1 cellular context compared by ENCODE assay signal in the genomic region with DNA sequence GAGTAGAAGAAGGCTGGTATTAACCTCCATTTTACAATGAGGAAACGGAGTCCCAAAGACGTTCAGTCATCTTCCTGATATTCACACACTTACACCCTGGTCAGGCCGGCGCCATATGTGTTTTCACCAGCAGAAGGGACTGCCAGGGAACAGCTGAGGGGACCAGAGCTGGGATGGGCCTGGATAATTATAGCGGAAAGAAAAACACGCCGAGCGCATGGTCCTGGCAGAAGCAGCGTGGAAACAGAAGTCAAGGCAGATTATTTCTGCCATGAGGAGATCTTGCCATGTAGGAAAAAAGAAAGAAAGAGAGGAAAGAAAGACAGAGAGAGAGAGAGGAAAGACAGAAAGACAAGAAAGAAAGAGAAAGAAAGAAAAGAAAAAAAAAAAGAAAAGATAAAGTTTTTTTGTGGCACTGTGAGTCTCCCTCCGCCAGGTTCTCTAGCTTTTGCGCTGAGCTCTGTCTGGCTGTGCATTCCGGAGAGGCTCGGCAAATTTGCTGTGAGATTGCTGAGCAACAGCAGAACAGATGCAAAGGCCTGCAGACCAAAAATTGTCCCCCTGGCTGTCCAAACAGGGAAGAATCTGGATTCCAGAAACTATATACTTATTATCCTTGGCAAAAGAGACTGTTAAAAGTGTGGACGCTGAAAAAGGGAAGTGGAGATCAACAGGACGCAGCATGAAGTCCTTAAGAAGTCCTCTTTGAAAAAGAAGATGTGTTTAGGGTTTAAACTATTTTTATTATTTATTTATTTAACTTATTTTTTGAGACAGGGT.
TF ChIP-seq lines count a peak whose summit lies in the region.

No MANE protein-coding gene starts in this region.

TF ChIP-seq in GM12878, 131 proteins besides CTCF, POLR2A, EP300 and RAD21:
- TF ChIP-seq ZNF274 (IDR thresholded peaks at IDR 0.05; ENCODE audit: insufficient read depth, insufficient read length) (no peak), JUND (IDR thresholded peaks at IDR 0.05; ENCODE audit: low read depth, low read length) (no peak), NR2F1 (conservative IDR thresholded peaks at IDR 0.05) (no peak), SPI1 (IDR thresholded peaks at IDR 0.05; ENCODE audit: borderline replicate concordance, insufficient read depth, low read depth, low read length) (peak; percentile 66; the same call in 1 of the 2 replicates), SP1 (IDR thresholded peaks at IDR 0.05; ENCODE audit: low read depth, low read length) (no peak), IKZF2 (IDR thresholded peaks at IDR 0.05) (no peak)
- TF ChIP-seq, protein P1, sequence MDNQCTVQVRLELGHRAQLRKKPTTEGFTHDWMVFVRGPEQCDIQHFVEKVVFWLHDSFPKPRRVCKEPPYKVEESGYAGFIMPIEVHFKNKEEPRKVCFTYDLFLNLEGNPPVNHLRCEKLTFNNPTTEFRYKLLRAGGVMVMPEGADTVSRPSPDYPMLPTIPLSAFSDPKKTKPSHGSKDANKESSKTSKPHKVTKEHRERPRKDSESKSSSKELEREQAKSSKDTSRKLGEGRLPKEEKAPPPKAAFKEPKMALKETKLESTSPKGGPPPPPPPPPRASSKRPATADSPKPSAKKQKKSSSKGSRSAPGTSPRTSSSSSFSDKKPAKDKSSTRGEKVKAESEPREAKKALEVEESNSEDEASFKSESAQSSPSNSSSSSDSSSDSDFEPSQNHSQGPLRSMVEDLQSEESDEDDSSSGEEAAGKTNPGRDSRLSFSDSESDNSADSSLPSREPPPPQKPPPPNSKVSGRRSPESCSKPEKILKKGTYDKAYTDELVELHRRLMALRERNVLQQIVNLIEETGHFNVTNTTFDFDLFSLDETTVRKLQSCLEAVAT (IDR thresholded peaks at IDR 0.05), result peak; percentile 88
- TF ChIP-seq, protein P2, sequence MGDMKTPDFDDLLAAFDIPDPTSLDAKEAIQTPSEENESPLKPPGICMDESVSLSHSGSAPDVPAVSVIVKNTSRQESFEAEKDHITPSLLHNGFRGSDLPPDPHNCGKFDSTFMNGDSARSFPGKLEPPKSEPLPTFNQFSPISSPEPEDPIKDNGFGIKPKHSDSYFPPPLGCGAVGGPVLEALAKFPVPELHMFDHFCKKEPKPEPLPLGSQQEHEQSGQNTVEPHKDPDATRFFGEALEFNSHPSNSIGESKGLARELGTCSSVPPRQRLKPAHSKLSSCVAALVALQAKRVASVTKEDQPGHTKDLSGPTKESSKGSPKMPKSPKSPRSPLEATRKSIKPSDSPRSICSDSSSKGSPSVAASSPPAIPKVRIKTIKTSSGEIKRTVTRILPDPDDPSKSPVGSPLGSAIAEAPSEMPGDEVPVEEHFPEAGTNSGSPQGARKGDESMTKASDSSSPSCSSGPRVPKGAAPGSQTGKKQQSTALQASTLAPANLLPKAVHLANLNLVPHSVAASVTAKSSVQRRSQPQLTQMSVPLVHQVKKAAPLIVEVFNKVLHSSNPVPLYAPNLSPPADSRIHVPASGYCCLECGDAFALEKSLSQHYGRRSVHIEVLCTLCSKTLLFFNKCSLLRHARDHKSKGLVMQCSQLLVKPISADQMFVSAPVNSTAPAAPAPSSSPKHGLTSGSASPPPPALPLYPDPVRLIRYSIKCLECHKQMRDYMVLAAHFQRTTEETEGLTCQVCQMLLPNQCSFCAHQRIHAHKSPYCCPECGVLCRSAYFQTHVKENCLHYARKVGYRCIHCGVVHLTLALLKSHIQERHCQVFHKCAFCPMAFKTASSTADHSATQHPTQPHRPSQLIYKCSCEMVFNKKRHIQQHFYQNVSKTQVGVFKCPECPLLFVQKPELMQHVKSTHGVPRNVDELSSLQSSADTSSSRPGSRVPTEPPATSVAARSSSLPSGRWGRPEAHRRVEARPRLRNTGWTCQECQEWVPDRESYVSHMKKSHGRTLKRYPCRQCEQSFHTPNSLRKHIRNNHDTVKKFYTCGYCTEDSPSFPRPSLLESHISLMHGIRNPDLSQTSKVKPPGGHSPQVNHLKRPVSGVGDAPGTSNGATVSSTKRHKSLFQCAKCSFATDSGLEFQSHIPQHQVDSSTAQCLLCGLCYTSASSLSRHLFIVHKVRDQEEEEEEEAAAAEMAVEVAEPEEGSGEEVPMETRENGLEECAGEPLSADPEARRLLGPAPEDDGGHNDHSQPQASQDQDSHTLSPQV (IDR thresholded peaks at IDR 0.05), result no peak
- TF ChIP-seq, protein P3, sequence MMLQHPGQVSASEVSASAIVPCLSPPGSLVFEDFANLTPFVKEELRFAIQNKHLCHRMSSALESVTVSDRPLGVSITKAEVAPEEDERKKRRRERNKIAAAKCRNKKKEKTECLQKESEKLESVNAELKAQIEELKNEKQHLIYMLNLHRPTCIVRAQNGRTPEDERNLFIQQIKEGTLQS (IDR thresholded peaks at IDR 0.05; ENCODE audit: borderline replicate concordance, extremely low read depth, low read depth, low read length), result no peak
- TF ChIP-seq, protein P4, sequence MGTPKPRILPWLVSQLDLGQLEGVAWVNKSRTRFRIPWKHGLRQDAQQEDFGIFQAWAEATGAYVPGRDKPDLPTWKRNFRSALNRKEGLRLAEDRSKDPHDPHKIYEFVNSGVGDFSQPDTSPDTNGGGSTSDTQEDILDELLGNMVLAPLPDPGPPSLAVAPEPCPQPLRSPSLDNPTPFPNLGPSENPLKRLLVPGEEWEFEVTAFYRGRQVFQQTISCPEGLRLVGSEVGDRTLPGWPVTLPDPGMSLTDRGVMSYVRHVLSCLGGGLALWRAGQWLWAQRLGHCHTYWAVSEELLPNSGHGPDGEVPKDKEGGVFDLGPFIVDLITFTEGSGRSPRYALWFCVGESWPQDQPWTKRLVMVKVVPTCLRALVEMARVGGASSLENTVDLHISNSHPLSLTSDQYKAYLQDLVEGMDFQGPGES (IDR thresholded peaks at IDR 0.05), result no peak
- TF ChIP-seq, protein P5, sequence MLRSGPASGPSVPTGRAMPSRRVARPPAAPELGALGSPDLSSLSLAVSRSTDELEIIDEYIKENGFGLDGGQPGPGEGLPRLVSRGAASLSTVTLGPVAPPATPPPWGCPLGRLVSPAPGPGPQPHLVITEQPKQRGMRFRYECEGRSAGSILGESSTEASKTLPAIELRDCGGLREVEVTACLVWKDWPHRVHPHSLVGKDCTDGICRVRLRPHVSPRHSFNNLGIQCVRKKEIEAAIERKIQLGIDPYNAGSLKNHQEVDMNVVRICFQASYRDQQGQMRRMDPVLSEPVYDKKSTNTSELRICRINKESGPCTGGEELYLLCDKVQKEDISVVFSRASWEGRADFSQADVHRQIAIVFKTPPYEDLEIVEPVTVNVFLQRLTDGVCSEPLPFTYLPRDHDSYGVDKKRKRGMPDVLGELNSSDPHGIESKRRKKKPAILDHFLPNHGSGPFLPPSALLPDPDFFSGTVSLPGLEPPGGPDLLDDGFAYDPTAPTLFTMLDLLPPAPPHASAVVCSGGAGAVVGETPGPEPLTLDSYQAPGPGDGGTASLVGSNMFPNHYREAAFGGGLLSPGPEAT (IDR thresholded peaks at IDR 0.05; ENCODE audit: low read depth), result no peak
TF ChIP-seq in GM12878: peak in this region for 2.
